31 cellular contexts compared by ENCODE assay signal in genomic region chr1:53998223-53998622, GRCh38. TPM values are rescaled to one million over a fixed set of nuclear protein-coding genes. Genes with fewer than 3 reads are reported as not detected.
"Had no signal": no experiment of that assay in that cellular context is flagged by ENCODE, and none has a peak within 500 bp of the region (broad histone marks: within the 10 kb centered on the region; RNA-seq: fewer than 3 reads in every experiment).

No MANE protein-coding gene starts in this region.

- H3K4me3 ChIP-seq: stomach, suprapubic skin, testis, thoracic aorta, thyroid gland, tibial artery, tibial nerve, transverse colon, upper lobe of left lung, upper lobe of right lung, uterus, vagina had no signal

- H3K4me1 ChIP-seq: testis, tibial artery, tibial nerve, transverse colon, uterus, vagina had no signal

- FAIRE-seq: urothelium cell line had no signal

- H3K36me3 ChIP-seq: stomach, suprapubic skin, thoracic aorta, thyroid gland, tibial artery, tibial nerve, transverse colon, upper lobe of left lung, upper lobe of right lung, uterus, vagina had no signal

- DNase-seq: stimulated activated CD4-positive, alpha-beta T cell treated with anti-CD3 and anti-CD28 coated beads, Interleukin-2, amount 100 ng/mL, for 48 hours; stimulated activated CD4-positive, alpha-beta T cell treated with anti-CD3 and anti-CD28 coated beads, Interleukin-4, amount 100 ng/mL, for 1 hour; stimulated activated CD4-positive, alpha-beta T cell treated with anti-CD3 and anti-CD28 coated beads, Interleukin-4, amount 100 ng/mL, for 24 hours; stimulated activated CD4-positive, alpha-beta T cell treated with anti-CD3 and anti-CD28 coated beads, Interleukin-4, amount 100 ng/mL, for 4 hours; stimulated activated CD8-positive, alpha-beta memory T cell treated with anti-CD3 and anti-CD28 coated beads, Interleukin-4, amount 100 ng/mL, for 48 hours; stimulated activated naive B cell treated with anti-CD40 and anti-IgM and Interleukin-4, amounts not matched to agents 10 μg/mL and 1 μg/mL and 100 μg/mL, for 72 hours; stimulated activated naive CD4-positive, alpha-beta T cell; stimulated activated naive CD4-positive, alpha-beta T cell treated with Interleukin-2 at 50 U/mL for 16 hours; stimulated activated naive CD8-positive, alpha-beta T cell treated with anti-CD3 and anti-CD28 coated beads, Interleukin-15, amount 100 ng/mL, for 72 hours; stimulated activated naive CD8-positive, alpha-beta T cell treated with anti-CD3 and anti-CD28 coated beads, Interleukin-15, Interleukin-2, amounts not matched to agents 100 U/mL and 50 U/mL, for 24 hours; stomach; substantia nigra; testis; thyroid gland; tibial artery; transverse colon; trophoblast cell; upper lobe of left lung; upper lobe of right lung; uterus had no signal

- H3K9me3 ChIP-seq: stomach, suprapubic skin, testis, thoracic aorta, thyroid gland, tibial artery, tibial nerve, transverse colon, upper lobe of left lung, upper lobe of right lung, uterus, vagina had no signal

- ATAC-seq: stimulated activated effector memory CD8-positive, alpha-beta T cell treated with anti-CD3 and anti-CD28 coated beads, Interleukin-12 subunit alpha, Interleukin-12 subunit beta, amount 100 ng/mL, for 72 hours; stimulated activated memory B cell treated with anti-CD40 and anti-IgM and Interleukin-4, amounts not matched to agents 10 μg/mL and 1 μg/mL and 100 μg/mL, for 72 hours; stimulated activated naive B cell treated with anti-CD40 and anti-IgM and Interleukin-4, amounts not matched to agents 10 μg/mL and 1 μg/mL and 100 μg/mL, for 72 hours; stimulated activated naive CD8-positive, alpha-beta T cell treated with anti-CD3 and anti-CD28 coated beads, Interleukin-15, amount 100 ng/mL, for 72 hours; stimulated activated naive CD8-positive, alpha-beta T cell treated with anti-CD3 and anti-CD28 coated beads, Interleukin-15, Interleukin-2, amounts not matched to agents 100 U/mL and 50 U/mL, for 24 hours; upper lobe of right lung had no signal

- H3K27me3 ChIP-seq: stomach, suprapubic skin, testis, thyroid gland, tibial artery, tibial nerve, transverse colon, upper lobe of left lung, upper lobe of right lung, uterus, vagina had no signal

- H3K27ac ChIP-seq: stomach, suprapubic skin, testis, thoracic aorta, thyroid gland, tibial artery, tibial nerve, transverse colon, upper lobe of left lung, upper lobe of right lung, uterus, vagina had no signal

RNA-seq across cellular contexts. Expression of gene LDLRAD1, which starts 19.8 kb away (rescaled TPM):
- total RNA-seq: stomach, subcutaneous adipose tissue, temporal lobe, thoracic aorta, thyroid gland, tibial nerve, transverse colon, ureter, urinary bladder, vagina had no signal
- polyA plus RNA-seq: urinary bladder had no signal
